ENCODE assay signal across 6 cellular contexts in the genomic region with DNA sequence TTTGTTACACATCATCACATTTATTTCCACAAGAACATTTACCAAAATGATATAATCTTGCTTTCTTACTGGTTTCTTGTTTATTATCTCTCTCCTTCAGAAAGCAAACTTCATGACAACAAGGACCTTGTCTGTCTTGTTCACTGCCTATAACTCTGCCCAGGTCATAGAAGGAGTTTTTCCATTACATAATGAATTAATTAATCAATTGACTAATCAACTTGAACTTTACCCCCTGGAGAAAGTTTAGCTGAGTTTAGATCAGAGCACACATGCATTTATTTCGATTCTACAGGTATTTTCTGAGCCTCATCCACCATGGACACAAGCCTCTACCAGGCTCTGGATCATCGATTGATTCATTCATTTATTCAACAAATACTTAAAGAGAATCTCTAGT.
"Had no signal": no experiment of that assay in that cellular context is flagged by ENCODE, and none has a peak within 500 bp of the region (broad histone marks: within the 10 kb centered on the region; RNA-seq: fewer than 3 reads in every experiment).

No MANE protein-coding gene starts in this region.

- H3K27ac ChIP-seq: GM23248 had no signal

- H3K4me3 ChIP-seq: GM23248, HAP-1 had no signal

- DNase-seq: GM23248, GOT3, H7, HFFc6, KG1 had no signal
